In genomic region chr17:46895171-46895570, GRCh38 we compare ENCODE assay signal across 2 cellular contexts.
TF ChIP-seq lines count a peak whose summit lies in the region.

No MANE protein-coding gene starts in this region.

TF ChIP-seq in GM23338, 12 proteins besides CTCF, POLR2A, EP300 and RAD21:
- TF ChIP-seq EZH2phosphoT487 (IDR thresholded peaks at IDR 0.05; ENCODE audit: unreplicated experiment) (no peak), ZNF462 (CRISPR knock-in tag; IDR thresholded peaks at IDR 0.05) (no peak), NANOG (IDR thresholded peaks at IDR 0.05; ENCODE audit: borderline replicate concordance) (no peak), JUNB (IDR thresholded peaks at IDR 0.05; ENCODE audit: unreplicated experiment) (no peak), ETS1 (IDR thresholded peaks at IDR 0.05) (no peak), ZNF114 (CRISPR knock-in tag; IDR thresholded peaks at IDR 0.05) (no peak), POLR2AphosphoS5 (IDR thresholded peaks at IDR 0.05; ENCODE audit: low read depth) (no peak)

TF ChIP-seq in K562, 482 proteins besides CTCF, POLR2A, EP300 and RAD21:
- TF ChIP-seq SPI1 (IDR thresholded peaks at IDR 0.05; ENCODE audit: borderline replicate concordance, low read depth, low read length), result 0 out of 2 replicates have a peak, but pooled peaks have one; percentile 18
- TF ChIP-seq ZKSCAN3 (CRISPR knock-in tag; IDR thresholded peaks at IDR 0.05), result no peak
